Comparison of ENCODE assay signal across 9 cellular contexts in the genomic region with DNA sequence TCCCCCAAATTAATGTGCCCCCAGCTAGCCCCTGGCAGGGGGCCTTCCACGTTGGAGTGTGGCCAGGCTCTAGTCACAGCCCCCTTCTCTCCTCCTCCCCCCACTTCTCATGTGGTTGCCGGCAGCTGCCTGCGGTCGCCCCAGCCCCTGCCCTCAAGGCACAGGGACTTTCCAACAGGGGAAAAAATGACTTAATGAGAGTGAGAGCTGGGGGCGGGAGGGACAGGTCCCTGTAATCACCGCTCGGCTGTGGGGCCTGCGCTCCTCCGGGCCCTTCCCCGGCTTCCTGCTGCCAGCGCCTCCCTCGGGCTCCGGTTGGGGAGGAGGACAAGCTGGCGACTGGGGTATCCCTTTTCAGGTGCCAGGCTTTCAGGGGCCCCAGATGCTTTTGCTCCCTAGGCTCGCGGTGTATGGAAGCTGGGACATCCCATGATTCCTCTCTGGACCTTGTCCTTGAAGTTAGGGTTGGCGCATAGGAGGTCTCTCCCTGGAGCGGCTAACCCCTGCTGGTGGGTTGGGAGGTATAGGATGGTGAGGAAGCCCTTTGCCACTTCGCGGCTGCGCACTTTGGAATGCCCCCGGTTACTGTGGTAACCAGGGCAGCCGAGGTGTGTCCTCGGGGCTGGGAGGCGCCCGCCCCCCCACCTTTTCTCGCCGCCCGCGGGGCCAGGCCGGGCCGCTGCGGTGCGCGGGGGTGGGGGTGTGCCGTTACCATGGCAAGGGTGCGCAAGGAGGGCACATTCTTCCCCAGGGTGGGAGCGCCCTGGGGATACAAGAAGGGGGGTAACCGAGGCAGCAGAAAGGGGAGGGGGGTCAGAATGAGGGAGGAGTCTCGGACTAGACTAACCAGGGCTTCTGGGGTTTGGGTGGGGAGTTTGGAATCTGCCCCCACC. TPM values are rescaled to one million over a fixed set of nuclear protein-coding genes. Genes with fewer than 3 reads are reported as not detected.
DNase-seq lines count a peak whose midpoint lies in the region; ATAC-seq and TF ChIP-seq lines count a peak whose summit lies in the region.
"Had no signal": no experiment of that assay in that cellular context is flagged by ENCODE, and none has a peak within 500 bp of the region (broad histone marks: within the 10 kb centered on the region; RNA-seq: fewer than 3 reads in every experiment).

No MANE protein-coding gene starts in this region.

- H3K27ac Mint-ChIP-seq in activated CD8-positive, alpha-beta memory T cell treated with anti-CD3 and anti-CD28 coated beads, Interleukin-2, amount 10 ng/mL, durations not matched to agents 7 days and 5 days = no peak overlapping the region
- H3K27ac Mint-ChIP-seq in glutamatergic neuron (ENCODE audit: unreplicated experiment) = no peak overlapping the region

- no peak for TF ChIP-seq POLR2A in gastroesophageal sphincter (IDR thresholded peaks at IDR 0.05)

- H3K27ac ChIP-seq in cardiac muscle cell = no peak overlapping the region
- no peak overlapping the region for H3K27ac ChIP-seq in gastroesophageal sphincter
- H3K27ac ChIP-seq: C4-2B had no signal

- H3K9me3 ChIP-seq in cardiac muscle cell (ENCODE audit: low read depth) (no peaks in the 10 kb centered on the region), gastroesophageal sphincter (no peaks in the 10 kb centered on the region)

- H3K4me1 ChIP-seq in cardiac muscle cell (ENCODE audit: low read depth) = no peaks in the 10 kb centered on the region
- H3K4me1 ChIP-seq in gastroesophageal sphincter = peaks cover 0 to 45% (median 21%) of the 10 kb centered on the region in 3 donors

- TF ChIP-seq EP300 in gastroesophageal sphincter (IDR thresholded peaks at IDR 0.05) = no peak

- WGBS in gastroesophageal sphincter (ENCODE audit: low coverage in 1 of 2), 2 donors = 0 to 4% methylated on average over 2 to 5 of the region's 40 CpGs

- TF ChIP-seq CTCF in cardiac muscle cell (IDR thresholded peaks at IDR 0.05; ENCODE audit: low read depth, low read length) (peak; percentile 6), glutamatergic neuron (IDR thresholded peaks at IDR 0.05; ENCODE audit: partially characterized antibody, unreplicated experiment) (peak; percentile 22), gastroesophageal sphincter (IDR thresholded peaks at IDR 0.05) (no peak)

- no peak overlapping the region for H3K4me3 Mint-ChIP-seq in activated CD8-positive, alpha-beta memory T cell treated with anti-CD3 and anti-CD28 coated beads, Interleukin-2, amount 10 ng/mL, durations not matched to agents 7 days and 5 days
- no peak overlapping the region for H3K4me3 Mint-ChIP-seq in glutamatergic neuron (ENCODE audit: unreplicated experiment)

- H3K36me3 ChIP-seq in cardiac muscle cell (no peaks in the 10 kb centered on the region), gastroesophageal sphincter (no peaks in the 10 kb centered on the region)

- peaks cover 62% of the 10 kb centered on the region for H3K27me3 Mint-ChIP-seq in activated CD8-positive, alpha-beta memory T cell treated with anti-CD3 and anti-CD28 coated beads, Interleukin-2, amount 10 ng/mL, durations not matched to agents 7 days and 5 days
- H3K27me3 Mint-ChIP-seq in glutamatergic neuron (ENCODE audit: unreplicated experiment) = peaks cover 23% of the 10 kb centered on the region

- CTCF ChIA-PET in activated CD8-positive, alpha-beta memory T cell treated with anti-CD3 and anti-CD28 coated beads, Interleukin-2, amount 10 ng/mL, durations not matched to agents 7 days and 5 days (lab: Charles Lee) = interaction anchor here (0.6 to 15.0 kb wide), 16 partner anchors 14 to 398 kb away, joined by 3 to 735 read pairs (median 5); a partner anchor contains a TSS

- H3K27me3 ChIP-seq in cardiac muscle cell (peaks cover 100% of the 10 kb centered on the region), gastroesophageal sphincter (peaks cover 98% of the 10 kb centered on the region)

- H3K4me1 Mint-ChIP-seq in activated CD8-positive, alpha-beta memory T cell treated with anti-CD3 and anti-CD28 coated beads, Interleukin-2, amount 10 ng/mL, durations not matched to agents 7 days and 5 days = peaks cover 46% of the 10 kb centered on the region
- H3K4me1 Mint-ChIP-seq in glutamatergic neuron (ENCODE audit: low read depth, unreplicated experiment) = peaks cover 29% of the 10 kb centered on the region

- H3K4me3 ChIP-seq in cardiac muscle cell = no peak overlapping the region
- peak overlapping the region in 1 of 2 donors; percentile 10 for H3K4me3 ChIP-seq in gastroesophageal sphincter

- no peak for ATAC-seq in Right ventricle myocardium inferior
- ATAC-seq in HG02943 (IDR thresholded peaks at IDR 0.05; ENCODE audit: low read depth, unreplicated experiment) = peak; percentile 49
- ATAC-seq in activated CD8-positive, alpha-beta memory T cell treated with anti-CD3 and anti-CD28 coated beads, Interleukin-2, amount 10 ng/mL, durations not matched to agents 7 days and 5 days = peak; percentile 57
- ATAC-seq in gastroesophageal sphincter = no peak

- H3K9me3 Mint-ChIP-seq in activated CD8-positive, alpha-beta memory T cell treated with anti-CD3 and anti-CD28 coated beads, Interleukin-2, amount 10 ng/mL, durations not matched to agents 7 days and 5 days (ENCODE audit: low read depth) = no peaks in the 10 kb centered on the region
- peaks cover 17% of the 10 kb centered on the region for H3K9me3 Mint-ChIP-seq in glutamatergic neuron (ENCODE audit: unreplicated experiment)

- intact Hi-C loops in Right ventricle myocardium inferior (cut with DNase I) = loop anchor here (5.0 kb wide), 1 partner anchor 44 kb away; no protein-coding TSS in a partner anchor

- no peak for DNase-seq in cardiac muscle cell (ENCODE audit: low read depth in 1 of 2, low spot score in 1 of 2)
- DNase-seq in Right ventricle myocardium inferior (ENCODE audit: missing footprints) = no peak
- peak; percentile 70 for DNase-seq in NCI-H2171 treated with DMSO at 0.1 percent for 48 hours (lab: John Stamatoyannopoulos, UW)
- DNase-seq in activated CD8-positive, alpha-beta memory T cell treated with anti-CD3 and anti-CD28 coated beads, Interleukin-2, amount 10 ng/mL, durations not matched to agents 7 days and 5 days = peak; percentile 87
- DNase-seq in glutamatergic neuron = no peak
- DNase-seq in stimulated activated CD4-positive, alpha-beta T cell treated with anti-CD3 and anti-CD28 coated beads, Interleukin-2, amount 100 ng/mL, for 24 hours = peak; percentile 84 to 88

- no peaks in the 10 kb centered on the region for H3K36me3 Mint-ChIP-seq in activated CD8-positive, alpha-beta memory T cell treated with anti-CD3 and anti-CD28 coated beads, Interleukin-2, amount 10 ng/mL, durations not matched to agents 7 days and 5 days
- peaks cover 13% of the 10 kb centered on the region for H3K36me3 Mint-ChIP-seq in glutamatergic neuron (ENCODE audit: unreplicated experiment)

RNA-seq across cellular contexts. Expression of a gene that starts 16.1 kb away (rescaled TPM):
- total RNA-seq in cardiac muscle cell (not detected in 2 replicates), Right ventricle myocardium inferior (not detected), glutamatergic neuron (ENCODE audit: unreplicated experiment) (0.17 TPM), gastroesophageal sphincter (not detected)
- polyA plus RNA-seq in cardiac muscle cell = not detected in 2 replicates
- total RNA-seq in activated CD8-positive, alpha-beta memory T cell treated with anti-CD3 and anti-CD28 coated beads, Interleukin-2, amount 10 ng/mL, durations not matched to agents 7 days and 5 days = under 1 TPM; 0.23 to 0.35 TPM

RNA-seq across cellular contexts. Expression of a gene that starts 37.1 kb away (rescaled TPM):
- total RNA-seq in cardiac muscle cell (not detected in 2 replicates), Right ventricle myocardium inferior (2.1 TPM), glutamatergic neuron (ENCODE audit: unreplicated experiment) (0.66 TPM), gastroesophageal sphincter (1 to 10 TPM; 1.3 to 4.2 (median 4.0) TPM)
- 0.49 TPM in 1 of 2 replicates, not detected in the other for polyA plus RNA-seq in cardiac muscle cell
- total RNA-seq in activated CD8-positive, alpha-beta memory T cell treated with anti-CD3 and anti-CD28 coated beads, Interleukin-2, amount 10 ng/mL, durations not matched to agents 7 days and 5 days = not detected

Comparison
In these comparisons a context has a peak if more than half of its experiments do, and no peak if none do; other contexts are left out.
1. DNase-seq: peak in NCI-H2171 treated with DMSO at 0.1 percent for 48 hours (single experiment), activated CD8-positive, alpha-beta memory T cell treated with anti-CD3 and anti-CD28 coated beads, Interleukin-2, amount 10 ng/mL, durations not matched to agents 7 days and 5 days (single experiment) and stimulated activated CD4-positive, alpha-beta T cell treated with anti-CD3 and anti-CD28 coated beads, Interleukin-2, amount 100 ng/mL, for 24 hours (2 of 2); none in cardiac muscle cell (0 of 2), Right ventricle myocardium inferior (single experiment) and glutamatergic neuron (single experiment).
2. CTCF ChIP-seq: peak in cardiac muscle cell (single experiment) and glutamatergic neuron (single experiment); none in gastroesophageal sphincter (0 of 4).
3. ATAC-seq: peak in HG02943 (single experiment) and activated CD8-positive, alpha-beta memory T cell treated with anti-CD3 and anti-CD28 coated beads, Interleukin-2, amount 10 ng/mL, durations not matched to agents 7 days and 5 days (single experiment); none in Right ventricle myocardium inferior (single experiment) and gastroesophageal sphincter (single experiment).